ENCODE assay signal across 10 cellular contexts in the genomic region with DNA sequence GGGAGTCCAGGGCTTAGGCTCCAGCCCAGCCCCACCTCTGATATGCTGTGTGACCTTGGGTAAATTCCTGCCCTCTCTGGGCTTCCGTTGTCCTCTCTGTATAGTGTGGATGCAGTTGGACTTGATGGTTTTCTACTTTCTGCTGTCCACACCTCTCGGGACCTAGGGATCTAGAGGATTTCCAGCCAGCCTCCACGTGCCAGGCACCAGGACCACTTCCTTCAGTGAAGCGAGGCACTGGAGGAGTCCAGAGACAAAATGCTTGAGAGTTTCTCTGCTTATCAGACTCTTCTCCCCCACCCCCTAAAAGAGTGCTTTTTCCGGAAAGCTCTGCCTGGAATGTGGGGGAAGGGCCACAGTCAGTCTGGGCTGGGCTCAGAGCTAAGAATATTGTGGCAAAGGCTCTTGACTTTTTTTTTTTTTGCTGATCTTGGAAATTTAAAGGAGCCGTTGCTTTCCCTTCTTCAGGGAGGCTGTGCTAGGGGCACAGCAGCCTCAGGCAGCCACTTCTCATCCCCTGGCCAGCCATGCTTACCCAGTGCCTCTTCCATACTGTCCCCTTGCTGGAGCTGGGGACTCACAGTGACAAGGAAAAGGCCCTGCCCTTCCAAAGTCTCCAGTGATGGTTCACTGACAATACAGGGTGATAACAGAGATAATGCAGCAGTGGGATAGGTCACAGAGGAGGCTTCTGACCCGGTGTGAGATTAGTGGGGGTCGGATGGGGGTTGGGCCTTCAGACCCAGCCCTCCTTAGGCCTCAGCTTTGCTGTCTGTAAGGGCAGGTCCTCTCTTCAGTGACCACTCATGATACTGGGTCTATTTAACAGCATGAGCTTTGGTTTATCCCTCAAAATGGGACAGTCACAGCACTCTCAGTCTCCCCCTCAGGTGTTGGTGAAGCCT. TPM values are rescaled to one million over a fixed set of nuclear protein-coding genes. Genes with fewer than 3 reads are reported as not detected.
A peak's percentile ranks its signal among the peaks of the same experiment; 100 is the strongest.
DNase-seq lines count a peak whose midpoint lies in the region; ATAC-seq, FAIRE-seq and TF ChIP-seq lines count a peak whose summit lies in the region.
"Had no signal": no experiment of that assay in that cellular context is flagged by ENCODE, and none has a peak within 500 bp of the region (broad histone marks: within the 10 kb centered on the region; RNA-seq: fewer than 3 reads in every experiment).

No MANE protein-coding gene starts in this region.

- H3K4me1 Mint-ChIP-seq in progenitor cell of endocrine pancreas (ENCODE audit: low read depth), result peaks cover 22% of the 10 kb centered on the region

- TF ChIP-seq CTCF in fibroblast of the aortic adventitia (IDR thresholded peaks at IDR 0.05; ENCODE audit: insufficient read depth, low read length) (no peak), progenitor cell of endocrine pancreas (IDR thresholded peaks at IDR 0.05; ENCODE audit: unreplicated experiment) (no peak), GM13977 (IDR thresholded peaks at IDR 0.05; ENCODE audit: extremely low read depth, insufficient read depth, missing control alignments) (no peak)

- no peak for ATAC-seq in GM19452 (IDR thresholded peaks at IDR 0.05; ENCODE audit: unreplicated experiment)
- ATAC-seq: effector memory CD8-positive, alpha-beta T cell had no signal

- FAIRE-seq in TTC549 (lab: Jason Lieb, UNC), result peak; percentile 94

- no peaks in the 10 kb centered on the region for H3K27me3 Mint-ChIP-seq in progenitor cell of endocrine pancreas

- no peaks in the 10 kb centered on the region for H3K9me3 Mint-ChIP-seq in progenitor cell of endocrine pancreas (ENCODE audit: low read depth)
- H3K9me3 Mint-ChIP-seq: effector memory CD8-positive, alpha-beta T cell had no signal

- in situ Hi-C loops in GM13977 (cut with MboI; ENCODE audit: low pct_unique_long_range_greater_than_20kb, low sequenced_read_pairs, unreplicated experiment), result no loop called here

- DNase-seq in AG20443 (ENCODE audit: low spot score) (peak; percentile 70), fibroblast of the aortic adventitia (ENCODE audit: low read depth) (peak; percentile 93), progenitor cell of endocrine pancreas (ENCODE audit: low spot score, unreplicated experiment) (no peak), GM13977 (ENCODE audit: low spot score) (no peak), NCI-H748 treated with DMSO at 0.1 percent for 48 hours (lab: John Stamatoyannopoulos, UW) (no peak), Kasumi-1 (lab: John Stamatoyannopoulos, UW) (no peak)
- DNase-seq: DND-41; effector memory CD8-positive, alpha-beta T cell had no signal

- H3K36me3 Mint-ChIP-seq in progenitor cell of endocrine pancreas (ENCODE audit: insufficient read depth), result no peaks in the 10 kb centered on the region

- H3K4me3 ChIP-seq in fibroblast of the aortic adventitia (ENCODE audit: low read depth, low read length), result peak overlapping the region; percentile 52

- H3K27ac Mint-ChIP-seq in progenitor cell of endocrine pancreas, result peak overlapping the region; percentile 51
- H3K27ac Mint-ChIP-seq: effector memory CD8-positive, alpha-beta T cell had no signal

- no peak overlapping the region for H3K4me3 Mint-ChIP-seq in progenitor cell of endocrine pancreas (ENCODE audit: low read depth)
- H3K4me3 Mint-ChIP-seq: effector memory CD8-positive, alpha-beta T cell had no signal

RNA-seq across cellular contexts. Expression of gene SERPINH1, which starts 2.9 kb away (rescaled TPM):
- total RNA-seq in fibroblast of the aortic adventitia (ENCODE audit: low replicate concordance) (374 and 497 TPM in 2 replicates), progenitor cell of endocrine pancreas (223 and 234 TPM in 2 replicates)

RNA-seq across cellular contexts. Expression of gene GDPD5, which starts 33.5 kb away (rescaled TPM):
- total RNA-seq in fibroblast of the aortic adventitia (ENCODE audit: low replicate concordance) (5.3 and 12.4 TPM in 2 replicates), progenitor cell of endocrine pancreas (32.4 and 33.1 TPM in 2 replicates)

Comparison
In these comparisons a context has a peak if more than half of its experiments do, and no peak if none do; other contexts are left out.
1. DNase-seq: peak in AG20443 (single experiment) and fibroblast of the aortic adventitia (single experiment); none in progenitor cell of endocrine pancreas (single experiment), GM13977 (single experiment), NCI-H748 treated with DMSO at 0.1 percent for 48 hours (single experiment) and Kasumi-1 (0 of 2).